In the genomic region with DNA sequence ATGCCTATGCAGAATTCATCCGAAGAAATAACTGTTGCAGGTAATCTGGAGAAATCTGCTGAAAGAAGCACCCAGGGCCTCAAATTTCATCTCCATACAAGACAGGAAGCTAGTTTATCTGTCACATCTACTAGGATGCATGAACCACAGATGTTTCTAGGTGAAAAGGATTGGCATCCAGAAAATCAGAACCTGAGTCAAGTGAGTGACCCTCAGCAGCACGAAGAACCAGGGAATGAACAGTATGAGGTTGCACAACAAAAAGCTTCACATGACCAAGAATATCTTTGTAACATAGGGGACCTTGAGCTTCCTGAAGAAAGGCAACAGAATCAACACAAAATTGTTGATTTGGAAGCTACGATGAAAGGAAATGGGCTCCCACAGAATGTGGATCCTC, we compare ENCODE assay signal across 23 cellular contexts.
"Had no signal": no experiment of that assay in that cellular context is flagged by ENCODE, and none has a peak within 500 bp of the region (broad histone marks: within the 10 kb centered on the region; RNA-seq: fewer than 3 reads in every experiment).

No MANE protein-coding gene starts in this region.

- H3K9me3 ChIP-seq: MG63, SJSA1 had no signal

- H3K4me1 ChIP-seq: SJSA1 had no signal

- H3K27ac ChIP-seq: SJSA1, SK-N-MC had no signal

- DNase-seq: IMR-90, Karpas-422, KG1, MG63, NCI-H1092, NCI-H1105 treated with DMSO at 0.1 percent for 48 hours, NCI-H1417 treated with DMSO at 0.1 percent for 48 hours, NCI-H146, NCI-H1694 treated with DMSO at 0.1 percent for 48 hours, NCI-H1930, NCI-H2081, NCI-H2107, NCI-H226, NCI-H446, NCI-H510A, NCI-H524 treated with DMSO at 0.1 percent for 48 hours, NCI-H69, NCI-H774, Right ventricle myocardium superior, RPMI8226, SIG-M5 had no signal

- H3K27me3 ChIP-seq: MG63, SJSA1 had no signal

- H3K4me3 ChIP-seq: MG63, SJSA1, SK-N-MC had no signal
